ENCODE assay signal across 13 cellular contexts in genomic region chr5:178454308-178454707, GRCh38.
"Had no signal": no experiment of that assay in that cellular context is flagged by ENCODE, and none has a peak within 500 bp of the region (broad histone marks: within the 10 kb centered on the region; RNA-seq: fewer than 3 reads in every experiment).

No MANE protein-coding gene starts in this region.

- H3K36me3 ChIP-seq: adrenal gland, lower lobe of right lung had no signal

- H3K4me3 ChIP-seq: adrenal gland, lower lobe of right lung had no signal

- ATAC-seq: activated CD8-positive, alpha-beta T cell treated with anti-CD3 and anti-CD28 coated beads, Interleukin-2, amount 10 ng/mL, durations not matched to agents 7 days and 5 days; activated naive CD4-positive, alpha-beta T cell treated with anti-CD3 and anti-CD28 coated beads, Interleukin-2, amount 50 U/mL, for 72 hours; left cardiac atrium; lower lobe of right lung; stimulated activated naive CD8-positive, alpha-beta T cell treated with anti-CD3 and anti-CD28 coated beads, Interleukin-15, amount 100 ng/mL, for 72 hours had no signal

- H3K27ac ChIP-seq: adrenal gland, lower lobe of right lung had no signal

- H3K9me3 ChIP-seq: adrenal gland, lower lobe of right lung had no signal

- H3K4me1 ChIP-seq: adrenal gland, lower lobe of right lung had no signal

- DNase-seq: activated CD4-positive, alpha-beta T cell treated with anti-CD3 and anti-CD28 coated beads, Interleukin-2, amount 10 ng/mL, durations not matched to agents 7 days and 5 days; activated CD8-positive, alpha-beta memory T cell treated with anti-CD3 and anti-CD28 coated beads, Interleukin-2, amount 50 U/mL, for 4 hours; activated CD8-positive, alpha-beta T cell treated with anti-CD3 and anti-CD28 coated beads, Interleukin-2, amount 10 ng/mL, durations not matched to agents 7 days and 5 days; activated gamma-delta T cell; activated T-cell treated with anti-CD3 and anti-CD28 coated beads, Interleukin-2, amount 50 U/mL, for 48 hours; adrenal gland; effector memory CD4-positive, alpha-beta T cell; left cardiac atrium; lower lobe of right lung; stimulated activated CD4-positive, alpha-beta T cell treated with anti-CD3 and anti-CD28 coated beads, Interleukin-12 subunit alpha, Interleukin-12 subunit beta, amount 100 ng/mL, for 4 hours; stimulated activated naive CD8-positive, alpha-beta T cell treated with anti-CD3 and anti-CD28 coated beads, Interleukin-15, amount 100 ng/mL, for 72 hours; trophoblast cell had no signal
